8 cellular contexts compared by ENCODE assay signal in genomic region chr19:44051654-44052402, GRCh38. TPM values are rescaled to one million over a fixed set of nuclear protein-coding genes. Genes with fewer than 3 reads are reported as not detected.
A peak's percentile ranks its signal among the peaks of the same experiment; 100 is the strongest.
DNase-seq lines count a peak whose midpoint lies in the region; ATAC-seq and TF ChIP-seq lines count a peak whose summit lies in the region.

Gene ZNF223, plus strand, starts transcription at chr19:44052036. Its CDS starts 3,141 bp downstream, at chr19:44055177.

- DNase-seq in ELR (ENCODE audit: low read depth) (peak; percentile 91), NCI-H82 treated with DMSO at 0.1 percent for 48 hours (lab: John Stamatoyannopoulos, UW; ENCODE audit: unreplicated experiment) (peak; percentile 63), lower lobe of right lung (peak; percentile 95)
- peak; percentile 24 for DNase-seq in activated CD8-positive, alpha-beta memory T cell treated with anti-CD3 and anti-CD28 coated beads, Interleukin-2, amount 50 U/mL, for 1 hour (ENCODE audit: extremely low read depth)
- DNase-seq in stimulated activated CD4-positive, alpha-beta T cell treated with anti-CD3 and anti-CD28 coated beads, Interleukin-4, amount 100 ng/mL, for 24 hours: peak; percentile 81

- peak within 1 kb of the TSS; percentile 70 for H3K9ac ChIP-seq in endocrine pancreas (ENCODE audit: control insufficient read depth, insufficient read depth, low read length)

- no peaks in the 10 kb centered on the region for H3K36me3 ChIP-seq in endocrine pancreas (ENCODE audit: control insufficient read depth, insufficient read depth, low read length)
- no peaks in the 10 kb centered on the region for H3K36me3 ChIP-seq in lower lobe of right lung

- TF ChIP-seq CTCF in lower lobe of right lung (IDR thresholded peaks at IDR 0.05): no peak

- H3K4me3 ChIP-seq in endocrine pancreas (ENCODE audit: control insufficient read depth, insufficient read depth, low read length) (peak within 1 kb of the TSS; percentile 78), lower lobe of right lung (peak within 1 kb of the TSS; percentile 72)

- H3K27me3 ChIP-seq in endocrine pancreas (ENCODE audit: control insufficient read depth, insufficient read depth, low read length) (no peaks in the 10 kb centered on the region), lower lobe of right lung (ENCODE audit: low read depth) (no peaks in the 10 kb centered on the region)

- intact Hi-C loops in lower lobe of right lung (cut with DNase I): no loop called here

- ATAC-seq in HG03139 (IDR thresholded peaks at IDR 0.05; ENCODE audit: unreplicated experiment): peak; percentile 65
- ATAC-seq in lower lobe of right lung: peak; percentile 100
- ATAC-seq in GM21717 (IDR thresholded peaks at IDR 0.05; ENCODE audit: unreplicated experiment): no peak

- H3K9me3 ChIP-seq in endocrine pancreas (ENCODE audit: control insufficient read depth, low read length) (no peaks in the 10 kb centered on the region), lower lobe of right lung (no peaks in the 10 kb centered on the region)

- H3K4me1 ChIP-seq in endocrine pancreas (ENCODE audit: control insufficient read depth, insufficient read depth, low read length): peaks cover 6% of the 10 kb centered on the region
- peaks cover 17% of the 10 kb centered on the region for H3K4me1 ChIP-seq in lower lobe of right lung

- H3K27ac ChIP-seq in lower lobe of right lung: peak within 1 kb of the TSS; percentile 72

RNA-seq across cellular contexts. Expression of gene ZNF223, which starts in this region (rescaled TPM):
- 5.7 TPM for total RNA-seq in lower lobe of right lung

Comparison
In these comparisons a context has a peak if more than half of its experiments do, and no peak if none do; other contexts are left out.
1. DNase-seq: peak in every context shown above with its lines; median percentile 95 in lower lobe of right lung; 91 in ELR; 81 in stimulated activated CD4-positive, alpha-beta T cell treated with anti-CD3 and anti-CD28 coated beads, Interleukin-4, amount 100 ng/mL, for 24 hours; 63 in NCI-H82 treated with DMSO at 0.1 percent for 48 hours; 24 in activated CD8-positive, alpha-beta memory T cell treated with anti-CD3 and anti-CD28 coated beads, Interleukin-2, amount 50 U/mL, for 1 hour.